ENCODE assay signal across 34 cellular contexts in genomic region chr17:28520687-28521086, GRCh38. TPM values are rescaled to one million over a fixed set of nuclear protein-coding genes. Genes with fewer than 3 reads are reported as not detected.
"Had no signal": no experiment of that assay in that cellular context is flagged by ENCODE, and none has a peak within 500 bp of the region (broad histone marks: within the 10 kb centered on the region; RNA-seq: fewer than 3 reads in every experiment).

No MANE protein-coding gene starts in this region.

- H3K9me3 Mint-ChIP-seq: effector memory CD8-positive, alpha-beta T cell; mesothelial cell of epicardium; naive B cell; type B pancreatic cell had no signal

- H3K9me3 ChIP-seq: esophagus squamous epithelium, heart right ventricle, left lung, mucosa of descending colon, prostate gland, right atrium auricular region, suprapubic skin, tibial artery had no signal

- H3K27me3 Mint-ChIP-seq: type B pancreatic cell had no signal

- H3K36me3 Mint-ChIP-seq: mesothelial cell of epicardium, naive B cell, neural progenitor cell, type B pancreatic cell had no signal

- ATAC-seq: effector memory CD8-positive, alpha-beta T cell; left cardiac atrium; left lung; mucosa of descending colon; sciatic nerve; stimulated activated naive CD8-positive, alpha-beta T cell treated with anti-CD3 and anti-CD28 coated beads, Interleukin-15, amount 100 ng/mL, for 72 hours had no signal

- H3K27ac ChIP-seq: coronary artery, esophagus squamous epithelium, heart right ventricle, left lung, neural progenitor cell, prostate gland, right atrium auricular region, suprapubic skin, tibial artery had no signal

- H3K4me1 Mint-ChIP-seq: stimulated activated naive CD8-positive, alpha-beta T cell treated with anti-CD3 and anti-CD28 coated beads, Interleukin-15, amount 100 ng/mL, for 72 hours had no signal

- H3K27me3 ChIP-seq: esophagus squamous epithelium, left lung, neural progenitor cell, right atrium auricular region, suprapubic skin, tibial artery had no signal

- H3K4me3 Mint-ChIP-seq: effector memory CD8-positive, alpha-beta T cell; mesothelial cell of epicardium; naive B cell; neural progenitor cell; stimulated activated naive CD8-positive, alpha-beta T cell treated with anti-CD3 and anti-CD28 coated beads, Interleukin-15, amount 100 ng/mL, for 72 hours; type B pancreatic cell had no signal

- H3K9ac ChIP-seq: neural progenitor cell had no signal

- H3K4me2 ChIP-seq: smooth muscle cell had no signal

- DNase-seq: dermis blood vessel endothelial cell; effector memory CD8-positive, alpha-beta T cell; erythroblast; esophagus squamous epithelium; foreskin melanocyte; glutamatergic neuron; heart right ventricle; hippocampal formation; left cardiac atrium; mesenchymal stem cell; naive B cell; nucleus accumbens; stimulated activated CD4-positive, alpha-beta T cell treated with anti-CD3 and anti-CD28 coated beads, Interleukin-12 subunit alpha, Interleukin-12 subunit beta, amount 100 ng/mL, for 4 hours; stimulated activated CD4-positive, alpha-beta T cell treated with anti-CD3 and anti-CD28 coated beads, Interleukin-1b, Interleukin-23, amount 100 ng/mL, for 48 hours; stimulated activated CD4-positive, alpha-beta T cell treated with anti-CD3 and anti-CD28 coated beads, Interleukin-4, amount 100 ng/mL, for 1 hour; stimulated activated CD8-positive, alpha-beta memory T cell treated with anti-CD3 and anti-CD28 coated beads, Interleukin-4, amount 100 ng/mL, for 48 hours; stimulated activated naive CD4-positive, alpha-beta T cell; stimulated activated naive CD8-positive, alpha-beta T cell treated with anti-CD3 and anti-CD28 coated beads, Interleukin-15, amount 100 ng/mL, for 72 hours; tibial artery had no signal

- H3K36me3 ChIP-seq: heart right ventricle, left lung, neural progenitor cell, prostate gland, right atrium auricular region, suprapubic skin, tibial artery had no signal

- H3K27ac Mint-ChIP-seq: effector memory CD8-positive, alpha-beta T cell; mesothelial cell of epicardium; naive B cell; neural progenitor cell; type B pancreatic cell had no signal

- H3K4me3 ChIP-seq: coronary artery, esophagus squamous epithelium, heart right ventricle, left lung, mucosa of descending colon, neural progenitor cell, prostate gland, right atrium auricular region, smooth muscle cell, suprapubic skin, tibial artery had no signal

- H3K4me1 ChIP-seq: heart right ventricle, left lung, right atrium auricular region had no signal

RNA-seq across cellular contexts. Expression of gene FOXN1, which starts 14.5 kb away (rescaled TPM):
- total RNA-seq: dermis blood vessel endothelial cell, heart right ventricle, kidney epithelial cell, left cardiac atrium, lung microvascular endothelial cell, osteocyte, right atrium auricular region, sciatic nerve had no signal
- polyA plus RNA-seq: heart right ventricle, smooth muscle cell had no signal

RNA-seq across cellular contexts. Expression of gene SLC13A2, which starts 47.2 kb away (rescaled TPM):
- total RNA-seq: dermis blood vessel endothelial cell, esophagus squamous epithelium, heart right ventricle, kidney epithelial cell, left cardiac atrium, left lung, lung microvascular endothelial cell, mesothelial cell of epicardium, osteocyte, right atrium auricular region, sciatic nerve, smooth muscle cell, urinary bladder had no signal
- polyA plus RNA-seq: heart right ventricle, smooth muscle cell had no signal
